16 cellular contexts compared by ENCODE assay signal in the genomic region with DNA sequence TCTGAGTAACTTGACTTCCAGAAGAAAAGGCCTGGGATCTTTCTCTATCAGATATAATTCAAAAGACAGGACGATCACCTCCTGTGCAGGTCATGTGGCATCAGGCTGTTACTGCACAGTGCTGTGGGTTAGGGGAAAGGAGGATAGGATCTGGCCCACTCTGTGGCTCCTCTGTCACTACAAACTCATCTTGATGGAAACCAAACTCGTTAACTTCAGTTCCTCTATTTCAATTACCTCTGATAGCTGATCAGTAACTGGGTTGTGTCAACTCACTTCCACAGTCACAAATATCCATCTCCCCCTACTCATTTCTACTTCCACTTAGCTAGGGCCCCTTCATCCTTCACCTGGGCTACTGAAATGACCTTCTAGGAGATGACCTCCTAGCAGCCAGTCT.
"Had no signal": no experiment of that assay in that cellular context is flagged by ENCODE, and none has a peak within 500 bp of the region (broad histone marks: within the 10 kb centered on the region; RNA-seq: fewer than 3 reads in every experiment).

No MANE protein-coding gene starts in this region.

- DNase-seq: KBM-7, MV-4-11, NCI-H1048, NCI-H1105, NCI-H1417, NCI-H1694, NCI-H187 treated with DMSO at 0.1 percent for 48 hours, NCI-H2029 treated with DMSO at 0.1 percent for 48 hours, NCI-H2171 treated with DMSO at 0.1 percent for 48 hours, NCI-H345, NCI-H446 treated with DMSO at 0.1 percent for 48 hours, NCI-H524, NCI-H748 treated with DMSO at 0.1 percent for 48 hours, Right ventricle myocardium superior, RPMI8226, SIG-M5 had no signal
